ENCODE assay signal across 1 cellular context in the genomic region with DNA sequence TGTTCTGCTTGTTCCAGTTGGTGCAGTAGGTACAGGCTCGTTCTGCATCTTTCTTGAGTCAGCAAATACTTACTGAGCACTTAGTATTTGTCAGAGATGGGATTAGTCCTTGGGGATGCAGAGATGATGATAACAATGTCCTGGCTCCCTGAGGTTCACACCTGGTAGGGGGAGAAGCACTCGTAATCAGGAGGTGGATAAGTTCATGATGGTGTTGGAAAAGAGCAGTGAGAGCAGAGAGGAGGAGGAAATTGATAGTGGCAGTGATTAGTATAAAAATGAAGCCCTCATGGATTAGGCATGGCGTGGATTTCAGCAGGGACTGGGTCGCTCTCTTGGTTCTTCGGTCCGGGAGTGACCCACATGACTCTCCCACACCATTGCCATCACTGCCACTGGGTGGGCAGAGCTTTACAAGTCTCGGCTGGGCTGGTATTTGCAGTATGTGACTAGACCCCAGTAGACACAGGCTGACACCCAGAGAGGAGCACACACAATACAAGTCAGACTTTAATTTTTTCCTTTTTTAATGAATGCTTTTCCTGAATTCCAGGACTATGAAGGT.
A peak's percentile ranks its signal among the peaks of the same experiment; 100 is the strongest.
TF ChIP-seq lines count a peak whose summit lies in the region.

No MANE protein-coding gene starts in this region.

TF ChIP-seq in HepG2, 621 proteins besides CTCF, POLR2A, EP300 and RAD21:
- TF ChIP-seq MAFF (IDR thresholded peaks at IDR 0.05; ENCODE audit: low read depth, low read length) (0 out of 2 replicates have a peak, but pooled peaks have one; percentile 2), ZNF253 (CRISPR knock-in tag; IDR thresholded peaks at IDR 0.05; ENCODE audit: borderline replicate concordance) (no peak), SATB2 (CRISPR knock-in tag; IDR thresholded peaks at IDR 0.05) (no peak)
